19 cellular contexts compared by ENCODE assay signal in genomic region chr4:26217429-26217828, GRCh38.
DNase-seq lines count a peak whose midpoint lies in the region; ATAC-seq and TF ChIP-seq lines count a peak whose summit lies in the region.
"Had no signal": no experiment of that assay in that cellular context is flagged by ENCODE, and none has a peak within 500 bp of the region (broad histone marks: within the 10 kb centered on the region; RNA-seq: fewer than 3 reads in every experiment).

No MANE protein-coding gene starts in this region.

- H4K20me1 ChIP-seq in IMR-90 (ENCODE audit: insufficient read depth, low read length): no peaks in the 10 kb centered on the region

- peak overlapping the region; percentile 95 for H3K27ac Mint-ChIP-seq in dendritic cell treated with granulocyte-macrophage colony-stimulating factor and Interleukin-4, amounts not matched to agents 40 ng/mL and 50 ng/mL, for 4 days
- H3K27ac Mint-ChIP-seq: activated CD4-positive, alpha-beta T cell treated with anti-CD3 and anti-CD28 coated beads for 36 hours; activated naive CD4-positive, alpha-beta T cell treated with anti-CD3 and anti-CD28 coated beads, Interleukin-2, amount 10 ng/mL, durations not matched to agents 7 days and 5 days; activated T-cell treated with anti-CD3 and anti-CD28 coated beads, Interleukin-2, amount 50 U/mL, for 72 hours; H9; natural killer cell had no signal

- WGBS in IMR-90 (ENCODE audit: extremely low coverage in 2 of 2, insufficient read length in 1 of 2), 2 experiments: 100% methylated on average over 4 of the region's 5 CpGs; no CpG with 5 or more reads in 1 of the 2 experiments
- 80% methylated on average over 5 of the region's 5 CpGs for WGBS in suprapubic skin
- 67 to 82% methylated on average over 5 of the region's 5 CpGs for WGBS in testis, 2 donors

- no peak overlapping the region for H3K4me2 ChIP-seq in IMR-90 (ENCODE audit: low read depth, low read length)

- no peaks in the 10 kb centered on the region for H3K9me1 ChIP-seq in IMR-90 (ENCODE audit: insufficient read depth, low read length)

- H3K27me3 ChIP-seq in IMR-90 (ENCODE audit: control insufficient read depth, insufficient read depth, low read length) (peaks cover 2% of the 10 kb centered on the region; the same call in 1 of the 2 replicates), muscle layer of colon (ENCODE audit: control insufficient read depth in 1 of 2, insufficient read depth in 2 of 2, low read length in 2 of 2) (no peaks in the 10 kb centered on the region), suprapubic skin (no peaks in the 10 kb centered on the region), testis (no peaks in the 10 kb centered on the region)

- no peak overlapping the region for H3K56ac ChIP-seq in IMR-90 (ENCODE audit: extremely low read depth, insufficient read depth, low read length)

- TF ChIP-seq POLR2A in IMR-90 (IDR thresholded peaks at IDR 0.05; ENCODE audit: low read depth, low read length): no peak
- TF ChIP-seq POLR2A in suprapubic skin (IDR thresholded peaks at IDR 0.05): no peak
- TF ChIP-seq POLR2A in testis (IDR thresholded peaks at IDR 0.05): no peak

- no peak overlapping the region for H3K23ac ChIP-seq in IMR-90 (ENCODE audit: low read depth, low read length)

- dilution Hi-C loops in IMR-90 (cut with HindIII; ENCODE audit: low sequenced_read_pairs, unreplicated experiment): no loop called here

- no peak overlapping the region for H3K4me3 ChIP-seq in IMR-90 (ENCODE audit: insufficient read depth, low read depth, low read length)
- H3K4me3 ChIP-seq in muscle layer of colon (ENCODE audit: low read depth in 1 of 2, low read length in 2 of 2): peak overlapping the region in 1 of 2 donors; percentile 47
- no peak overlapping the region for H3K4me3 ChIP-seq in suprapubic skin
- no peak overlapping the region for H3K4me3 ChIP-seq in testis
- H3K4me3 ChIP-seq: heart left ventricle, thoracic aorta had no signal

- intact Hi-C loops in IMR-90 (cut with micrococcal nuclease): no loop called here
- intact Hi-C loops in dendritic cell treated with granulocyte-macrophage colony-stimulating factor and Interleukin-4, amounts not matched to agents 40 ng/mL and 50 ng/mL, for 4 days (cut with micrococcal nuclease): loop anchor here (5.0 kb wide), 1 partner anchor 45 kb away; no protein-coding TSS in a partner anchor
- intact Hi-C loops in testis (cut with DNase I; ENCODE audit: low total_unique reads): no loop called here

- H2AFZ ChIP-seq in IMR-90 (replicated peaks; ENCODE audit: low read length, poor library complexity): no peak overlapping the region

- TF ChIP-seq RAD21 in IMR-90 (IDR thresholded peaks at IDR 0.05; ENCODE audit: low read length): no peak

- H2BK20ac ChIP-seq in IMR-90 (ENCODE audit: low read depth, low read length): no peak overlapping the region

- in situ Hi-C loops in IMR-90 (cut with MboI; ENCODE audit: low sequenced_read_pairs): no loop called here

- H3K18ac ChIP-seq in IMR-90 (ENCODE audit: low read depth, low read length): no peak overlapping the region

- no peak overlapping the region for H2BK5ac ChIP-seq in IMR-90 (ENCODE audit: low read depth, low read length, poor library complexity, severe bottlenecking)

- no peak overlapping the region for H4K8ac ChIP-seq in IMR-90 (ENCODE audit: low read depth in 2 of 2, low read length in 2 of 2)

- peaks cover 10% of the 10 kb centered on the region for H3K9me3 Mint-ChIP-seq in dendritic cell treated with granulocyte-macrophage colony-stimulating factor and Interleukin-4, amounts not matched to agents 40 ng/mL and 50 ng/mL, for 4 days
- H3K9me3 Mint-ChIP-seq: activated naive CD4-positive, alpha-beta T cell treated with anti-CD3 and anti-CD28 coated beads, Interleukin-2, amount 10 ng/mL, durations not matched to agents 7 days and 5 days; H9; natural killer cell had no signal

- POLR2A ChIA-PET in IMR-90 (lab: Charles Lee; ENCODE audit: unreplicated experiment): no interaction called here

- peak overlapping the region; percentile 74; the same call in 1 of the 3 replicates for H2BK15ac ChIP-seq in IMR-90 (ENCODE audit: low read depth, low read length)

- H3K36me3 Mint-ChIP-seq in dendritic cell treated with granulocyte-macrophage colony-stimulating factor and Interleukin-4, amounts not matched to agents 40 ng/mL and 50 ng/mL, for 4 days (ENCODE audit: low read depth): peaks cover 33% of the 10 kb centered on the region
- H3K36me3 Mint-ChIP-seq: natural killer cell had no signal

- H4K91ac ChIP-seq in IMR-90 (ENCODE audit: insufficient read depth, low read depth, low read length): no peak overlapping the region

- H2AK5ac ChIP-seq in IMR-90 (ENCODE audit: low read depth, low read length): no peak overlapping the region

- BruUV-seq in IMR-90 (replicated peaks; lab: Mats Ljungman, UMichigan): no TSS peak

- H2AK9ac ChIP-seq in IMR-90 (replicated peaks; ENCODE audit: low read depth, low read length, poor library complexity): no peak overlapping the region

- H3K4me1 ChIP-seq in IMR-90 (ENCODE audit: control insufficient read depth, insufficient read depth, low read length) (peaks cover 9% of the 10 kb centered on the region), muscle layer of colon (ENCODE audit: insufficient read depth, low read length) (peaks cover 26% of the 10 kb centered on the region), suprapubic skin (peaks cover 15% of the 10 kb centered on the region), testis (peaks cover 5% of the 10 kb centered on the region)

- H3K27ac ChIP-seq in IMR-90 (ENCODE audit: insufficient read depth, low read length) (no peak overlapping the region), muscle layer of colon (ENCODE audit: low read depth, low read length) (peak overlapping the region; percentile 80), suprapubic skin (peak overlapping the region; percentile 79), testis (no peak overlapping the region)
- H3K27ac ChIP-seq: C4-2B, thoracic aorta had no signal

- H3K36me3 ChIP-seq in IMR-90 (ENCODE audit: control insufficient read depth, insufficient read depth, low read length): no peaks in the 10 kb centered on the region
- H3K36me3 ChIP-seq in muscle layer of colon (ENCODE audit: insufficient read depth, low read length): no peaks in the 10 kb centered on the region
- H3K36me3 ChIP-seq in suprapubic skin: no peaks in the 10 kb centered on the region
- no peaks in the 10 kb centered on the region for H3K36me3 ChIP-seq in testis (ENCODE audit: low read depth, missing control alignments)
- H3K36me3 ChIP-seq: heart left ventricle, thoracic aorta had no signal

- H4K5ac ChIP-seq in IMR-90 (ENCODE audit: low read depth, low read length): no peak overlapping the region

- TF ChIP-seq CTCF in IMR-90 (conservative IDR thresholded peaks at IDR 0.05; ENCODE audit: low read depth, low read length) (no peak), suprapubic skin (IDR thresholded peaks at IDR 0.05) (no peak), testis (IDR thresholded peaks at IDR 0.05) (no peak)

- H3K4me3 Mint-ChIP-seq in dendritic cell treated with granulocyte-macrophage colony-stimulating factor and Interleukin-4, amounts not matched to agents 40 ng/mL and 50 ng/mL, for 4 days: peak overlapping the region; percentile 58
- H3K4me3 Mint-ChIP-seq: activated CD4-positive, alpha-beta T cell treated with anti-CD3 and anti-CD28 coated beads for 36 hours; activated naive CD4-positive, alpha-beta T cell treated with anti-CD3 and anti-CD28 coated beads, Interleukin-2, amount 10 ng/mL, durations not matched to agents 7 days and 5 days; activated T-cell treated with anti-CD3 and anti-CD28 coated beads, Interleukin-2, amount 50 U/mL, for 72 hours; H9; natural killer cell had no signal

- H3K4ac ChIP-seq in IMR-90 (ENCODE audit: low read depth, low read length): no peak overlapping the region

- no peak overlapping the region for H3K9ac ChIP-seq in IMR-90 (ENCODE audit: low read depth, low read length)
- no peak overlapping the region for H3K9ac ChIP-seq in muscle layer of colon (ENCODE audit: low read length)

- H3K4me1 Mint-ChIP-seq in dendritic cell treated with granulocyte-macrophage colony-stimulating factor and Interleukin-4, amounts not matched to agents 40 ng/mL and 50 ng/mL, for 4 days (ENCODE audit: low read depth): peaks cover 82% of the 10 kb centered on the region
- H3K4me1 Mint-ChIP-seq: activated CD4-positive, alpha-beta T cell treated with anti-CD3 and anti-CD28 coated beads for 36 hours had no signal

- CTCF ChIA-PET in IMR-90 (lab: Yijun Ruan, JAX): interaction anchor here (0.6 to 1.1 kb wide), 3 partner anchors 28 to 143 kb away, joined by 3 to 4 read pairs (median 3); no protein-coding TSS in a partner anchor

- peaks cover 2% of the 10 kb centered on the region for H3K27me3 Mint-ChIP-seq in dendritic cell treated with granulocyte-macrophage colony-stimulating factor and Interleukin-4, amounts not matched to agents 40 ng/mL and 50 ng/mL, for 4 days

- H3K9me3 ChIP-seq in IMR-90 (ENCODE audit: control insufficient read depth, insufficient read depth, low read length) (no peaks in the 10 kb centered on the region), muscle layer of colon (ENCODE audit: low read length) (no peaks in the 10 kb centered on the region), suprapubic skin (no peaks in the 10 kb centered on the region), testis (no peaks in the 10 kb centered on the region)
- H3K9me3 ChIP-seq: heart left ventricle, thoracic aorta had no signal

- no peak overlapping the region for H3K14ac ChIP-seq in IMR-90 (replicated peaks; ENCODE audit: low read depth, low read length)

- no peak overlapping the region; the same call in 1 of the 2 replicates for H2BK120ac ChIP-seq in IMR-90 (ENCODE audit: low read depth, low read length)

- ATAC-seq in IMR-90 (ENCODE audit: low read depth): no peak
- ATAC-seq in HG02981 (IDR thresholded peaks at IDR 0.05; ENCODE audit: unreplicated experiment): no peak
- no peak for ATAC-seq in HG03135 (IDR thresholded peaks at IDR 0.05; ENCODE audit: unreplicated experiment)
- ATAC-seq: activated CD4-positive, alpha-beta T cell treated with anti-CD3 and anti-CD28 coated beads for 36 hours; activated T-cell treated with anti-CD3 and anti-CD28 coated beads, Interleukin-2, amount 50 U/mL, for 72 hours; natural killer cell had no signal

- TF ChIP-seq EP300 in suprapubic skin (IDR thresholded peaks at IDR 0.05): no peak

- no peaks in the 10 kb centered on the region for H3K79me1 ChIP-seq in IMR-90 (ENCODE audit: low read depth in 1 of 2, low read length in 2 of 2)

- DNase-seq in IMR-90: no peak
- no peak for DNase-seq in suprapubic skin (ENCODE audit: low spot score in 2 of 2)
- no peak for DNase-seq in testis
- no peak for DNase-seq in putamen (ENCODE audit: low spot score)
- DNase-seq: activated CD4-positive, alpha-beta T cell treated with anti-CD3 and anti-CD28 coated beads for 36 hours; activated naive CD4-positive, alpha-beta T cell treated with anti-CD3 and anti-CD28 coated beads, Interleukin-2, amount 10 ng/mL, durations not matched to agents 7 days and 5 days; activated T-cell treated with anti-CD3 and anti-CD28 coated beads, Interleukin-2, amount 50 U/mL, for 72 hours; H9; natural killer cell; NCI-H1092; NCI-H187 treated with DMSO at 0.1 percent for 48 hours; NCI-H69 had no signal

TF ChIP-seq in IMR-90, 13 proteins besides CTCF, POLR2A, EP300 and RAD21 (continues in another document):
- no peak for TF ChIP-seq RCOR1 (IDR thresholded peaks at IDR 0.05; ENCODE audit: insufficient replicate concordance, low read length)

Comparison
In these comparisons a context has a peak if more than half of its experiments do, and no peak if none do; other contexts are left out.
1. H3K27ac ChIP-seq: peak in muscle layer of colon (single experiment) and suprapubic skin (single experiment); none in IMR-90 (single experiment) and testis (0 of 2).